In genomic region chr15:74782596-74783071, GRCh38 we compare ENCODE assay signal across 9 cellular contexts. TPM values are rescaled to one million over a fixed set of nuclear protein-coding genes. Genes with fewer than 3 reads are reported as not detected.
DNase-seq lines count a peak whose midpoint lies in the region; FAIRE-seq and TF ChIP-seq lines count a peak whose summit lies in the region.
"Had no signal": no experiment of that assay in that cellular context is flagged by ENCODE, and none has a peak within 500 bp of the region (broad histone marks: within the 10 kb centered on the region; RNA-seq: fewer than 3 reads in every experiment).

No MANE protein-coding gene starts in this region.

- no peaks in the 10 kb centered on the region for H3F3A ChIP-seq in smooth muscle cell (ENCODE audit: low read depth)

- CTCF ChIA-PET in HEK293 (lab: Yijun Ruan, JAX): interaction anchor here (0.5 to 25.7 kb wide), 13 partner anchors 7 to 416 kb away, joined by 3 to 649 read pairs (median 4); partner anchors contain the start of gene CSK
- CTCF ChIA-PET in activated CD4-positive, alpha-beta memory T cell treated with anti-CD3 and anti-CD28 coated beads, Interleukin-2, amount 10 ng/mL, durations not matched to agents 7 days and 5 days (lab: Charles Lee): interaction anchor here (1.1 to 38.3 kb wide), 5 partner anchors 3 to 167 kb away, joined by 3 to 1235 read pairs (median 6); partner anchors contain the start of genes COX5A, CSK and LMAN1L

- H3K36me3 ChIP-seq in HEK293 (ENCODE audit: control insufficient read depth in 2 of 2, insufficient read depth in 1 of 2, low read length in 2 of 2) (peaks cover 0 to 20% of the 10 kb centered on the region in 2 experiments; a peak in 1 of 3 replicates), right atrium auricular region (no peaks in the 10 kb centered on the region), smooth muscle cell (ENCODE audit: low read depth) (no peaks in the 10 kb centered on the region)

- peaks cover 52% of the 10 kb centered on the region for H3K79me2 ChIP-seq in smooth muscle cell (ENCODE audit: low read depth)

- POLR2A ChIA-PET in HEK293 (lab: Yijun Ruan, JAX): interaction anchor here (1.0 to 1.5 kb wide), 4 partner anchors 11 to 107 kb away, joined by 3 to 5 read pairs (median 3); partner anchors contain the start of gene MPI
- POLR2A ChIA-PET in activated CD4-positive, alpha-beta memory T cell treated with anti-CD3 and anti-CD28 coated beads, Interleukin-2, amount 10 ng/mL, durations not matched to agents 7 days and 5 days (lab: Charles Lee): interaction anchor here (0.7 to 35.1 kb wide), 10 partner anchors 1 to 242 kb away, joined by 3 to 1214 read pairs (median 7); partner anchors contain the start of genes CLK3, CPLX3, CSK and LMAN1L

- peak overlapping the region; percentile 97 for H3K27ac Mint-ChIP-seq in activated CD4-positive, alpha-beta memory T cell treated with anti-CD3 and anti-CD28 coated beads, Interleukin-2, amount 10 ng/mL, durations not matched to agents 7 days and 5 days

- FAIRE-seq in H54 (lab: Jason Lieb, UNC): no peak

- peak overlapping the region; percentile 94 for H3K4me2 ChIP-seq in smooth muscle cell

- in situ Hi-C loops in G401 (cut with HindIII; ENCODE audit: low sequenced_read_pairs): no loop called here

- no peak; the same call in 1 of the 2 replicates for TF ChIP-seq POLR2A in H54 (IDR thresholded peaks at IDR 0.05; ENCODE audit: low read depth, low read length)

- H3K9ac ChIP-seq in smooth muscle cell (ENCODE audit: low read depth): peak overlapping the region; percentile 54

- H3K9me3 ChIP-seq in HEK293 (ENCODE audit: control insufficient read depth, insufficient read depth, low read depth, low read length) (no peaks in the 10 kb centered on the region), right atrium auricular region (no peaks in the 10 kb centered on the region), smooth muscle cell (replicated peaks; ENCODE audit: low read depth) (no peaks in the 10 kb centered on the region)

- H3K27me3 Mint-ChIP-seq in activated CD4-positive, alpha-beta memory T cell treated with anti-CD3 and anti-CD28 coated beads, Interleukin-2, amount 10 ng/mL, durations not matched to agents 7 days and 5 days: no peaks in the 10 kb centered on the region

- 2% methylated on average over 15 of the region's 26 CpGs for whole genome bisulfite sequencing in smooth muscle cell (ENCODE audit: low lambda C conversion rate)

- TF ChIP-seq CTCF in HEK293 (tag by site-specific recombination; IDR thresholded peaks at IDR 0.05) (no peak), right atrium auricular region (IDR thresholded peaks at IDR 0.05) (no peak), smooth muscle cell (IDR thresholded peaks at IDR 0.05; ENCODE audit: borderline replicate concordance, insufficient read depth, poor library complexity, severe bottlenecking) (no peak)

- peak overlapping the region; percentile 60 for H3K4me3 ChIP-seq in HEK293 (ENCODE audit: low read depth, low read length)
- H3K4me3 ChIP-seq in right atrium auricular region: peak overlapping the region; percentile 69 to 80
- peak overlapping the region; percentile 70 for H3K4me3 ChIP-seq in smooth muscle cell

- peak overlapping the region; percentile 85 for H3K4me3 Mint-ChIP-seq in activated CD4-positive, alpha-beta memory T cell treated with anti-CD3 and anti-CD28 coated beads, Interleukin-2, amount 10 ng/mL, durations not matched to agents 7 days and 5 days

- no peak overlapping the region for H2AFZ ChIP-seq in smooth muscle cell (ENCODE audit: low read depth)

- peaks cover 51% of the 10 kb centered on the region for H4K20me1 ChIP-seq in smooth muscle cell (ENCODE audit: low read depth)

- H3K9me3 Mint-ChIP-seq in activated CD4-positive, alpha-beta memory T cell treated with anti-CD3 and anti-CD28 coated beads, Interleukin-2, amount 10 ng/mL, durations not matched to agents 7 days and 5 days: no peaks in the 10 kb centered on the region

- H3K36me3 Mint-ChIP-seq in activated CD4-positive, alpha-beta memory T cell treated with anti-CD3 and anti-CD28 coated beads, Interleukin-2, amount 10 ng/mL, durations not matched to agents 7 days and 5 days (ENCODE audit: low read depth): peaks cover 65% of the 10 kb centered on the region

- DNase-seq in activated CD4-positive, alpha-beta memory T cell treated with anti-CD3 and anti-CD28 coated beads, Interleukin-2, amount 10 ng/mL, durations not matched to agents 7 days and 5 days: no peak
- no peak for DNase-seq in right atrium auricular region (ENCODE audit: low spot score)
- no peak for DNase-seq in smooth muscle cell (lab: John Stamatoyannopoulos, UW; ENCODE audit: unreplicated experiment)
- no peak for DNase-seq in posterior vena cava (ENCODE audit: low spot score)
- DNase-seq in H54 (ENCODE audit: insufficient read length, low spot score): no peak
- DNase-seq in NCI-H1930 (lab: John Stamatoyannopoulos, UW): no peak
- DNase-seq in G401 (ENCODE audit: low spot score): no peak

- H3K27ac ChIP-seq in HEK293 (ENCODE audit: extremely low read depth, low read depth, low read length) (peak overlapping the region; percentile 70), right atrium auricular region (peak overlapping the region; percentile 91 to 92), smooth muscle cell (ENCODE audit: low read depth) (no peak overlapping the region)

- peaks cover 58% of the 10 kb centered on the region for H3K4me1 Mint-ChIP-seq in activated CD4-positive, alpha-beta memory T cell treated with anti-CD3 and anti-CD28 coated beads, Interleukin-2, amount 10 ng/mL, durations not matched to agents 7 days and 5 days

- intact Hi-C loops in posterior vena cava (cut with DNase I): loop anchor here in 1 of 2 donors (5.0 kb wide), 1 partner anchor 60 kb away; the partner anchor contains the start of gene ULK3

- H3K4me1 ChIP-seq in HEK293 (ENCODE audit: control insufficient read depth, insufficient read depth, low read length) (peaks cover 26% of the 10 kb centered on the region), right atrium auricular region (peaks cover 0 to 77% of the 10 kb centered on the region in 2 donors), smooth muscle cell (ENCODE audit: low read depth) (peaks cover 18% of the 10 kb centered on the region)

- no peaks in the 10 kb centered on the region for H3K27me3 ChIP-seq in right atrium auricular region
- no peaks in the 10 kb centered on the region for H3K27me3 ChIP-seq in smooth muscle cell (ENCODE audit: low read depth)

TF ChIP-seq in HEK293, 187 proteins besides CTCF, POLR2A, EP300 and RAD21 (continues in another document):
- TF ChIP-seq ZNF600 (tag by site-specific recombination; IDR thresholded peaks at IDR 0.05) (peak; percentile 18), KLF9 (tag by site-specific recombination; IDR thresholded peaks at IDR 0.05; ENCODE audit: low read depth) (0 out of 2 replicates have a peak, but pooled peaks have one; percentile 14), ZBTB26 (tag by site-specific recombination; optimal IDR thresholded peaks at IDR 0.05) (peak; percentile 52), GLIS2 (tag by site-specific recombination; IDR thresholded peaks at IDR 0.05) (peak; percentile 58; the same call in 1 of the 2 replicates)

RNA-seq across cellular contexts. Expression of gene CSK, which starts 0.8 kb away (rescaled TPM):
- 100 to 1,000 TPM; 330 to 341 TPM for total RNA-seq in activated CD4-positive, alpha-beta memory T cell treated with anti-CD3 and anti-CD28 coated beads, Interleukin-2, amount 10 ng/mL, durations not matched to agents 7 days and 5 days
- total RNA-seq in right atrium auricular region: 10 to 100 TPM; 25.6 to 26.8 TPM
- 10.4 and 19.6 TPM in 2 replicates for total RNA-seq in smooth muscle cell
- 14.1 and 16.5 TPM in 2 replicates for polyA plus RNA-seq in smooth muscle cell
- 10 to 100 TPM; 29.6 to 31.8 TPM for total RNA-seq in posterior vena cava
- 27.8 and 31.3 TPM in 2 replicates for total RNA-seq in G401 (2014; rRNA removed; shearing (Covaris generic))

RNA-seq across cellular contexts. Expression of gene LMAN1L, which starts 30.0 kb away (rescaled TPM):
- under 1 TPM; 0.48 to 0.63 TPM for total RNA-seq in activated CD4-positive, alpha-beta memory T cell treated with anti-CD3 and anti-CD28 coated beads, Interleukin-2, amount 10 ng/mL, durations not matched to agents 7 days and 5 days
- total RNA-seq in right atrium auricular region (10 to 100 TPM; 13.8 to 88.7 TPM), smooth muscle cell (not detected in 2 replicates), posterior vena cava (not detected)
- not detected in 2 replicates for polyA plus RNA-seq in smooth muscle cell
- not detected in 2 replicates for total RNA-seq in G401 (2014; rRNA removed; shearing (Covaris generic))
- total RNA-seq: RPMI7951 had no signal

RNA-seq across cellular contexts. Expression of gene CYP1A2, which starts 34.0 kb away (rescaled TPM):
- total RNA-seq in activated CD4-positive, alpha-beta memory T cell treated with anti-CD3 and anti-CD28 coated beads, Interleukin-2, amount 10 ng/mL, durations not matched to agents 7 days and 5 days: not detected
- total RNA-seq in right atrium auricular region (not detected), smooth muscle cell (not detected in 2 replicates), posterior vena cava (not detected)
- not detected in 2 replicates for polyA plus RNA-seq in smooth muscle cell
- total RNA-seq in G401 (2014; rRNA removed; shearing (Covaris generic)): not detected in 2 replicates
- total RNA-seq: RPMI7951 had no signal

RNA-seq across cellular contexts. Expression of gene CPLX3, which starts 43.8 kb away (rescaled TPM):
- total RNA-seq in activated CD4-positive, alpha-beta memory T cell treated with anti-CD3 and anti-CD28 coated beads, Interleukin-2, amount 10 ng/mL, durations not matched to agents 7 days and 5 days: under 1 TPM in 1 of 2 experiments, not detected in 1; 0.18 TPM
- total RNA-seq in right atrium auricular region: 10 to 100 TPM in 1 of 2 donors, 1 to 10 TPM in 1; 1.1 to 10.8 TPM
- total RNA-seq in smooth muscle cell: 0.04 and 0.22 TPM in 2 replicates
- not detected in 2 replicates for polyA plus RNA-seq in smooth muscle cell
- not detected for total RNA-seq in posterior vena cava
- total RNA-seq in G401 (2014; rRNA removed; shearing (Covaris generic)): not detected in 2 replicates
- total RNA-seq: RPMI7951 had no signal

RNA-seq across cellular contexts. Expression of gene CYP1A1, which starts 57.3 kb away (rescaled TPM):
- 1 to 10 TPM; 2.0 to 2.1 TPM for total RNA-seq in activated CD4-positive, alpha-beta memory T cell treated with anti-CD3 and anti-CD28 coated beads, Interleukin-2, amount 10 ng/mL, durations not matched to agents 7 days and 5 days
- 1 to 10 TPM in 1 of 2 donors, not detected in 1; 1.0 TPM for total RNA-seq in right atrium auricular region
- total RNA-seq in smooth muscle cell: 0.81 and 1.9 TPM in 2 replicates
- polyA plus RNA-seq in smooth muscle cell: 0.09 and 0.13 TPM in 2 replicates
- under 1 TPM in 1 of 2 donors, not detected in 1; 0.48 TPM for total RNA-seq in posterior vena cava
- not detected in 2 replicates for total RNA-seq in G401 (2014; rRNA removed; shearing (Covaris generic))

Comparison
In these comparisons a context has a peak if more than half of its experiments do, and no peak if none do; other contexts are left out.
1. RNA of gene CSK, which starts 0.8 kb away (total RNA-seq): 330 to 341 TPM in activated CD4-positive, alpha-beta memory T cell treated with anti-CD3 and anti-CD28 coated beads, Interleukin-2, amount 10 ng/mL, durations not matched to agents 7 days and 5 days; 29.6 to 31.8 TPM in posterior vena cava, 27.8 to 31.3 TPM in G401, 25.6 to 26.8 TPM in right atrium auricular region and 10.4 to 19.6 TPM in smooth muscle cell; every median in the first group is over 10 times any median in the second.
2. RNA of gene LMAN1L, which starts 30.0 kb away (total RNA-seq): 13.8 to 88.7 TPM in right atrium auricular region; 0.48 to 0.63 TPM in activated CD4-positive, alpha-beta memory T cell treated with anti-CD3 and anti-CD28 coated beads, Interleukin-2, amount 10 ng/mL, durations not matched to agents 7 days and 5 days, not detected in posterior vena cava, not detected in smooth muscle cell and not detected in G401; every median in the first group is over 4 times any median in the second.
3. Peak in every context shown above with its lines, with median percentiles within 50 percentile points of each other: H3K4me3 ChIP-seq.